In genomic region chr11:12119502-12119901, GRCh38 we compare ENCODE assay signal across 14 cellular contexts. TPM values are rescaled to one million over a fixed set of nuclear protein-coding genes. Genes with fewer than 3 reads are reported as not detected.
DNase-seq lines count a peak whose midpoint lies in the region; ATAC-seq and TF ChIP-seq lines count a peak whose summit lies in the region.
"Had no signal": no experiment of that assay in that cellular context is flagged by ENCODE, and none has a peak within 500 bp of the region (broad histone marks: within the 10 kb centered on the region; RNA-seq: fewer than 3 reads in every experiment).

No MANE protein-coding gene starts in this region.

- peaks cover 4% of the 10 kb centered on the region for H3K9me3 Mint-ChIP-seq in glutamatergic neuron (ENCODE audit: unreplicated experiment)
- H3K9me3 Mint-ChIP-seq: activated naive CD8-positive, alpha-beta T cell treated with anti-CD3 and anti-CD28 coated beads, Interleukin-2, amount 10 ng/mL, durations not matched to agents 7 days and 5 days had no signal

- peaks cover 97% of the 10 kb centered on the region for H3K79me2 ChIP-seq in PC-3 (ENCODE audit: low read length)

- H3K27me3 Mint-ChIP-seq in glutamatergic neuron (ENCODE audit: unreplicated experiment): peaks cover 3% of the 10 kb centered on the region

- WGBS in esophagus squamous epithelium, 2 donors: 87 to 89% methylated on average over 2 to 3 of the region's 5 CpGs
- WGBS in transverse colon (ENCODE audit: low coverage in 1 of 2), 2 donors: 40 to 78% methylated on average over 1 to 5 of the region's 5 CpGs

- H3K4me1 ChIP-seq in cardiac muscle cell (ENCODE audit: low read depth) (peaks cover 70% of the 10 kb centered on the region), PC-3 (ENCODE audit: insufficient read depth, low read length) (peaks cover 34% of the 10 kb centered on the region), esophagus squamous epithelium (peaks cover 3 to 64% (median 5%) of the 10 kb centered on the region in 3 donors), transverse colon (peaks cover 15 to 69% (median 34%) of the 10 kb centered on the region in 4 donors)

- CTCF ChIA-PET in PC-3 (lab: Charles Lee): no interaction called here

- intact Hi-C loops in Right ventricle myocardium inferior (cut with DNase I): no loop called here
- intact Hi-C loops in PC-3 (cut with micrococcal nuclease): no loop called here
- intact Hi-C loops in esophagus squamous epithelium (cut with DNase I): no loop called here
- intact Hi-C loops in transverse colon (cut with DNase I; ENCODE audit: low total_unique reads): loop anchor here (10.0 kb wide), 2 partner anchors 55 to 115 kb away; no protein-coding TSS in a partner anchor

- H3K4me3 Mint-ChIP-seq in glutamatergic neuron (ENCODE audit: unreplicated experiment): no peak overlapping the region
- H3K4me3 Mint-ChIP-seq: activated naive CD8-positive, alpha-beta T cell treated with anti-CD3 and anti-CD28 coated beads, Interleukin-2, amount 10 ng/mL, durations not matched to agents 7 days and 5 days had no signal

- no peak overlapping the region for H3K4me2 ChIP-seq in PC-3 (ENCODE audit: low read length)

- H3K9me3 ChIP-seq in cardiac muscle cell (ENCODE audit: low read depth) (no peaks in the 10 kb centered on the region), PC-3 (ENCODE audit: low read length) (no peaks in the 10 kb centered on the region), esophagus squamous epithelium (no peaks in the 10 kb centered on the region), transverse colon (no peaks in the 10 kb centered on the region)
- H3K9me3 ChIP-seq: suprapubic skin had no signal

- POLR2A ChIA-PET in PC-3 (lab: Charles Lee; ENCODE audit: unreplicated experiment): no interaction called here

- ATAC-seq in Right ventricle myocardium inferior: no peak
- peak; percentile 34; the same call in 1 of the 2 replicates for ATAC-seq in PC-3
- ATAC-seq in GM18519 (IDR thresholded peaks at IDR 0.05; ENCODE audit: low FRiP score, unreplicated experiment): no peak

- H3K27me3 ChIP-seq in cardiac muscle cell (no peaks in the 10 kb centered on the region), PC-3 (ENCODE audit: low read length) (no peaks in the 10 kb centered on the region), esophagus squamous epithelium (no peaks in the 10 kb centered on the region), transverse colon (no peaks in the 10 kb centered on the region)
- H3K27me3 ChIP-seq: suprapubic skin had no signal

- no peak overlapping the region for H3K9ac ChIP-seq in PC-3 (ENCODE audit: low read length)

- H3K27ac ChIP-seq in cardiac muscle cell (peak overlapping the region; percentile 83), PC-3 (ENCODE audit: low read length) (no peak overlapping the region), esophagus squamous epithelium (peak overlapping the region in 3 of 4 donors; percentile 73 to 84 (median 73)), transverse colon (peak overlapping the region; percentile 65 to 81 (median 75))
- H3K27ac ChIP-seq: suprapubic skin had no signal

- H3K9me2 ChIP-seq in PC-3 (replicated peaks; ENCODE audit: low read length): no peaks in the 10 kb centered on the region

- TF ChIP-seq EP300 in transverse colon (IDR thresholded peaks at IDR 0.05; ENCODE audit: low read depth): no peak

- in situ Hi-C loops in transverse colon (cut with MboI; ENCODE audit: low pct_ligation_motif_present in 1 of 4, low pct_unique_long_range_greater_than_20kb in 1 of 4, low sequenced_read_pairs in 3 of 4): no loop called here

- peaks cover 14% of the 10 kb centered on the region; the same call in 1 of the 2 replicates for H4K20me1 ChIP-seq in PC-3 (ENCODE audit: low read length)

- TF ChIP-seq POLR2A in esophagus squamous epithelium (IDR thresholded peaks at IDR 0.05): no peak
- TF ChIP-seq POLR2A in transverse colon (IDR thresholded peaks at IDR 0.05): no peak

- peaks cover 42% of the 10 kb centered on the region for H3K4me1 Mint-ChIP-seq in glutamatergic neuron (ENCODE audit: low read depth, unreplicated experiment)

- DNase-seq in cardiac muscle cell (ENCODE audit: low read depth in 1 of 2, low spot score in 1 of 2): no peak
- DNase-seq in Right ventricle myocardium inferior (ENCODE audit: missing footprints): no peak
- DNase-seq in PC-3: peak; percentile 20
- DNase-seq in esophagus squamous epithelium (lab: John Stamatoyannopoulos, UW): no peak
- DNase-seq in transverse colon: no peak
- DNase-seq in glutamatergic neuron: no peak
- DNase-seq in T-helper 9 cell: no peak
- DNase-seq: activated naive CD8-positive, alpha-beta T cell treated with anti-CD3 and anti-CD28 coated beads, Interleukin-2, amount 10 ng/mL, durations not matched to agents 7 days and 5 days; effector memory CD4-positive, alpha-beta T cell; EL; head of caudate nucleus; T1000 had no signal

- H3K4me3 ChIP-seq in cardiac muscle cell: no peak overlapping the region
- no peak overlapping the region for H3K4me3 ChIP-seq in PC-3 (ENCODE audit: low read length)
- no peak overlapping the region for H3K4me3 ChIP-seq in esophagus squamous epithelium
- H3K4me3 ChIP-seq in transverse colon: no peak overlapping the region
- H3K4me3 ChIP-seq: suprapubic skin had no signal

- H3K27ac Mint-ChIP-seq in glutamatergic neuron (ENCODE audit: unreplicated experiment): no peak overlapping the region
- H3K27ac Mint-ChIP-seq: activated naive CD8-positive, alpha-beta T cell treated with anti-CD3 and anti-CD28 coated beads, Interleukin-2, amount 10 ng/mL, durations not matched to agents 7 days and 5 days had no signal

- peaks cover 5% of the 10 kb centered on the region for H3K36me3 Mint-ChIP-seq in glutamatergic neuron (ENCODE audit: unreplicated experiment)

- H3K36me3 ChIP-seq in cardiac muscle cell: no peaks in the 10 kb centered on the region
- peaks cover 25% of the 10 kb centered on the region for H3K36me3 ChIP-seq in PC-3 (ENCODE audit: low read depth, low read length)
- H3K36me3 ChIP-seq in esophagus squamous epithelium: no peaks in the 10 kb centered on the region
- no peaks in the 10 kb centered on the region for H3K36me3 ChIP-seq in transverse colon
- H3K36me3 ChIP-seq: suprapubic skin had no signal

- no peak overlapping the region for H2AFZ ChIP-seq in PC-3 (ENCODE audit: low read length)

- no peak for TF ChIP-seq CTCF in cardiac muscle cell (IDR thresholded peaks at IDR 0.05; ENCODE audit: low read depth, low read length)
- no peak for TF ChIP-seq CTCF in PC-3 (conservative IDR thresholded peaks at IDR 0.05; ENCODE audit: low read depth, low read length)
- no peak for TF ChIP-seq CTCF in esophagus squamous epithelium (IDR thresholded peaks at IDR 0.05)
- TF ChIP-seq CTCF in transverse colon (IDR thresholded peaks at IDR 0.05): no peak
- no peak for TF ChIP-seq CTCF in glutamatergic neuron (IDR thresholded peaks at IDR 0.05; ENCODE audit: partially characterized antibody, unreplicated experiment)

- no TSS peak for BruUV-seq in PC-3 (replicated peaks; lab: Mats Ljungman, UMichigan)

- no peaks in the 10 kb centered on the region for H3F3A ChIP-seq in PC-3 (ENCODE audit: low read length, unreplicated experiment)

RNA-seq across cellular contexts. Expression of gene MICAL2, which starts 9.1 kb away (rescaled TPM):
- total RNA-seq in cardiac muscle cell: 123 and 178 TPM in 2 replicates
- 153 and 191 TPM in 2 replicates for polyA plus RNA-seq in cardiac muscle cell
- total RNA-seq in Right ventricle myocardium inferior: 42.0 TPM
- 50.1 and 62.9 TPM in 2 replicates for total RNA-seq in PC-3 (2014; rRNA removed)
- total RNA-seq in esophagus squamous epithelium: 10 to 100 TPM; 10.1 to 49.0 (median 19.8) TPM
- total RNA-seq in transverse colon: 100 to 1,000 TPM; 309 to 483 (median 316) TPM
- total RNA-seq in glutamatergic neuron (ENCODE audit: unreplicated experiment): 4.4 TPM
